Comparison of ENCODE assay signal across 13 cellular contexts in genomic region chr17:17050346-17051345, GRCh38. TPM values are rescaled to one million over a fixed set of nuclear protein-coding genes. Genes with fewer than 3 reads are reported as not detected.
DNase-seq lines count a peak whose midpoint lies in the region; ATAC-seq and TF ChIP-seq lines count a peak whose summit lies in the region.
"Had no signal": no experiment of that assay in that cellular context is flagged by ENCODE, and none has a peak within 500 bp of the region (broad histone marks: within the 10 kb centered on the region; RNA-seq: fewer than 3 reads in every experiment).

No MANE protein-coding gene starts in this region.

- H3K36me3 ChIP-seq in heart right ventricle = peaks cover 0 to 9% (median 0%) of the 10 kb centered on the region in 9 donors
- H3K36me3 ChIP-seq: ascending aorta had no signal

- H3K4me1 Mint-ChIP-seq in brain = peaks cover 91% of the 10 kb centered on the region
- peaks cover 79% of the 10 kb centered on the region for H3K4me1 Mint-ChIP-seq in nephron

- H3K27ac Mint-ChIP-seq in brain (peak overlapping the region in 3 of 5 experiments; percentile 43 to 57 (median 50)), nephron (peak overlapping the region in 2 of 3 experiments; percentile 26 to 36)
- H3K27ac Mint-ChIP-seq: GM23338 had no signal

- DNase-seq in heart right ventricle (no peak), left ventricle myocardium superior (no peak), ureter (ENCODE audit: low spot score) (peak; percentile 35)
- DNase-seq in effector CD4-positive, alpha-beta T cell = no peak
- DNase-seq: activated T-cell treated with anti-CD3 and anti-CD28 coated beads, Interleukin-2, amount 50 U/mL, for 1 hour; NCI-H2171 treated with DMSO at 0.1 percent for 48 hours; stimulated activated CD4-positive, alpha-beta T cell treated with anti-CD3 and anti-CD28 coated beads, Interleukin-15, amount 100 ng/mL, for 24 hours had no signal

- peaks cover 2 to 14% (median 7%) of the 10 kb centered on the region in 5 experiments for H3K9me3 Mint-ChIP-seq in brain
- peaks cover 2% of the 10 kb centered on the region for H3K9me3 Mint-ChIP-seq in nephron
- H3K9me3 Mint-ChIP-seq: GM23338 had no signal

- H3K27me3 Mint-ChIP-seq in brain (no peaks in the 10 kb centered on the region), nephron (ENCODE audit: low read depth) (no peaks in the 10 kb centered on the region)

- TF ChIP-seq CTCF in heart right ventricle (IDR thresholded peaks at IDR 0.05) (no peak), brain (conservative IDR thresholded peaks at IDR 0.05) (no peak), nephron (IDR thresholded peaks at IDR 0.05; ENCODE audit: unreplicated experiment in 3 of 3) (no peak)

- peak overlapping the region in 6 of 10 donors; percentile 52 to 90 (median 76) for H3K27ac ChIP-seq in heart right ventricle

- no peak for ATAC-seq in heart right ventricle
- no peak for ATAC-seq in left ventricle myocardium superior
- no peak for ATAC-seq in HG02970 (IDR thresholded peaks at IDR 0.05; ENCODE audit: low FRiP score, unreplicated experiment)
- ATAC-seq in HG02642 (IDR thresholded peaks at IDR 0.05; ENCODE audit: poor library complexity, unreplicated experiment) = no peak
- ATAC-seq: GM23338 had no signal

- H3K4me3 ChIP-seq in heart right ventricle = no peak overlapping the region
- H3K4me3 ChIP-seq: ascending aorta, GM23338 had no signal

- H3K4me1 ChIP-seq in heart right ventricle = peaks cover 49 to 100% (median 93%) of the 10 kb centered on the region in 9 donors

- no peaks in the 10 kb centered on the region for H3K27me3 ChIP-seq in heart right ventricle
- H3K27me3 ChIP-seq: ascending aorta had no signal

- H3K36me3 Mint-ChIP-seq in brain (peaks cover 45% of the 10 kb centered on the region), nephron (ENCODE audit: low read depth) (peaks cover 27% of the 10 kb centered on the region)

- H3K4me3 Mint-ChIP-seq in brain (no peak overlapping the region), nephron (no peak overlapping the region)
- H3K4me3 Mint-ChIP-seq: GM23338 had no signal

- WGBS in heart right ventricle, 2 donors = 88 to 92% methylated on average over 15 of the region's 15 CpGs

- no peaks in the 10 kb centered on the region for H3K9me3 ChIP-seq in heart right ventricle
- H3K9me3 ChIP-seq: ascending aorta had no signal

- intact Hi-C loops in heart right ventricle (cut with DNase I) (loop anchor here in 1 of 10 donors (5.0 kb wide), 1 partner anchor 47 kb away; no protein-coding TSS in a partner anchor), left ventricle myocardium superior (cut with micrococcal nuclease) (no loop called here)

RNA-seq across cellular contexts. Expression of gene MPRIP, which starts 8.4 kb away (rescaled TPM):
- total RNA-seq in heart right ventricle = 100 to 1,000 TPM; 252 to 409 (median 329) TPM
- 100 to 1,000 TPM; 225 to 329 TPM for polyA plus RNA-seq in heart right ventricle
- 335 TPM for total RNA-seq in left ventricle myocardium superior
- 123 TPM for polyA plus RNA-seq in brain (ENCODE audit: insufficient read depth, low read depth, low replicate concordance)
- total RNA-seq in ureter = 423 TPM
